In the genomic region with DNA sequence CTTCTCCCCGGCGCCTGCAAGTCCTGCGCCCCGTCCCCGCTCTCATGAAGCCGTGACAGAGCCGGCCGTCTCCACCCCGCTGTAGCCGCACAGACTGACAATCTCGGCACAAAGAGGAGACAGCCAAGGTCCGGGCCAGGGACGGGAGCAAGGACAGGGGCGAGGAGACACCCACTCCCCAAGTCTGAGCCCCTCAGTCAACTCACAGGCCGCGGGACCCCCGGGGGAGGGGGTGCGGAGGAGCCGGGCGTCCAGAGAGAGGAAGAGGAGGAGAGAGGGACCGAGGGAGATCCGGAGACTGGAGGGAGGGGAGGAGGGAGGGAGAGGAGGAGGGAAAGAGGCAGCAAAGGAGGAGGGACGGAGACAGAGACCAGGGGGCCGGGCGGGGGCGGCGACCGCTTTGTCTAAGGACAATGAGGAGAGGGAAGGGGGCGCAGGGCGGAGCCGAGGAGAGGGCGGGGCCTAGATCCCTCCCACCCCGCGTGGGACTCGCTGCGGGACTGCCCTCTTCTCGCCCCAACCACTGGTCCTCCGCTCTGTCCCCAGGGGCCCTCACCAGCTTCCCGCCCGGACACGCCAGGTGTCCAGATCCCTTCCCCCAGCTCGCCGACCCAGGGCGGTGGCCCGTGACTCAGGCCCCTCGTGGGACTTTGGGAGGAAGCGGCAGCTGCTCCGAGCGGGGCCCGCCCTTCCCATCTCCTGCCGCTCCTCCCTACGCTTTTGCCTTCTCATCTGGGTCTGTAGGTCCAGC, we compare ENCODE assay signal across 1 cellular context.
A peak's percentile ranks its signal among the peaks of the same experiment; 100 is the strongest.
TF ChIP-seq lines count a peak whose summit lies in the region.

No MANE protein-coding gene starts in this region.

TF ChIP-seq in GM12878, 131 proteins besides CTCF, POLR2A, EP300 and RAD21 (continues in another document):
- TF ChIP-seq KDM1A (IDR thresholded peaks at IDR 0.05; ENCODE audit: borderline replicate concordance) (no peak), DPF2 (IDR thresholded peaks at IDR 0.05) (peak; percentile 89), LARP7 (IDR thresholded peaks at IDR 0.05) (peak; percentile 84), TBL1XR1 (IDR thresholded peaks at IDR 0.05; ENCODE audit: low read depth, low read length) (peak; percentile 88), IKZF2 (IDR thresholded peaks at IDR 0.05) (peak; percentile 94 to 97), SMC3 (IDR thresholded peaks at IDR 0.05; ENCODE audit: borderline replicate concordance, low read length) (no peak), ZNF274 (IDR thresholded peaks at IDR 0.05; ENCODE audit: insufficient read depth, insufficient read length) (no peak), MYC (IDR thresholded peaks at IDR 0.05; ENCODE audit: insufficient read depth, insufficient read length, insufficient replicate concordance, low read length, severe bottlenecking) (peak; percentile 51), MEF2A (IDR thresholded peaks at IDR 0.05; ENCODE audit: insufficient read depth, low read depth, low read length) (peak; percentile 31; the same call in 1 of the 2 replicates), PAX5 (IDR thresholded peaks at IDR 0.05; ENCODE audit: borderline replicate concordance, low read depth, low read length) (peak; percentile 98), SREBF1 (IDR thresholded peaks at IDR 0.05; ENCODE audit: low read length) (no peak), NBN (IDR thresholded peaks at IDR 0.05) (peak; percentile 97), ZZZ3 (IDR thresholded peaks at IDR 0.05; ENCODE audit: control insufficient read depth, insufficient read length, low read depth) (no peak), SMAD1 (IDR thresholded peaks at IDR 0.05; ENCODE audit: low read depth, partially characterized antibody) (peak; percentile 58), RB1 (IDR thresholded peaks at IDR 0.05; ENCODE audit: borderline replicate concordance) (peak; percentile 87; the same call in 1 of the 2 replicates), SMARCA5 (IDR thresholded peaks at IDR 0.05) (peak; percentile 81; the same call in 1 of the 2 replicates), EZH2 (IDR thresholded peaks at IDR 0.05; ENCODE audit: borderline replicate concordance, control insufficient read depth, low read depth, low read length) (no peak), NFXL1 (IDR thresholded peaks at IDR 0.05; ENCODE audit: borderline replicate concordance) (peak; percentile 100), YY1 (IDR thresholded peaks at IDR 0.05; ENCODE audit: low read depth, low read length) (peak; percentile 20; the same call in 1 of the 2 replicates), CHD4 (IDR thresholded peaks at IDR 0.05) (no peak), POU2F2 (IDR thresholded peaks at IDR 0.05; ENCODE audit: borderline replicate concordance, low read depth, low read length) (peak; percentile 24; the same call in 1 of the 3 replicates), ZSCAN29 (IDR thresholded peaks at IDR 0.05) (0 out of 2 replicates have a peak, but pooled peaks have one; percentile 35), ATF7 (IDR thresholded peaks at IDR 0.05; ENCODE audit: low read depth) (peak; percentile 56; the same call in 1 of the 2 replicates), EED (IDR thresholded peaks at IDR 0.05; ENCODE audit: low read depth) (peak; percentile 85), TCF3 (IDR thresholded peaks at IDR 0.05; ENCODE audit: borderline replicate concordance, insufficient read depth, low read depth, low read length) (peak; percentile 100), MXI1 (IDR thresholded peaks at IDR 0.05; ENCODE audit: low read depth, low read length) (peak; percentile 28), FOXM1 (IDR thresholded peaks at IDR 0.05; ENCODE audit: low read depth, low read length) (no peak), KLF5 (IDR thresholded peaks at IDR 0.05; ENCODE audit: partially characterized antibody) (no peak), ZNF24 (IDR thresholded peaks at IDR 0.05) (no peak), NR2F1 (conservative IDR thresholded peaks at IDR 0.05) (peak; percentile 93), MEF2B (IDR thresholded peaks at IDR 0.05; ENCODE audit: partially characterized antibody, poor library complexity, severe bottlenecking) (peak; percentile 98), BACH1 (IDR thresholded peaks at IDR 0.05; ENCODE audit: borderline replicate concordance) (peak; percentile 96), KAT2A (conservative IDR thresholded peaks at IDR 0.05; ENCODE audit: control insufficient read depth, low read depth, low read length) (no peak), CBFB (IDR thresholded peaks at IDR 0.05; ENCODE audit: low read depth) (no peak), STAT1 (conservative IDR thresholded peaks at IDR 0.05) (0 out of 2 replicates have a peak, but pooled peaks have one; percentile 57), IKZF1 (conservative IDR thresholded peaks at IDR 0.05) (peak; percentile 99), ETV6 (conservative IDR thresholded peaks at IDR 0.05 in 1 of 2, IDR thresholded peaks at IDR 0.05 in 1 of 2; ENCODE audit: borderline replicate concordance in 1 of 2, low read depth in 1 of 2) (peak in 1 of 2 experiments; percentile 58; a peak in 1 of 4 replicates), SPI1 (IDR thresholded peaks at IDR 0.05; ENCODE audit: borderline replicate concordance, insufficient read depth, low read depth, low read length) (peak; percentile 58; the same call in 1 of the 2 replicates), CBX5 (IDR thresholded peaks at IDR 0.05; ENCODE audit: low read depth) (no peak), MYB (IDR thresholded peaks at IDR 0.05; ENCODE audit: borderline replicate concordance, low read depth, low read length) (no peak), SUZ12 (IDR thresholded peaks at IDR 0.05; ENCODE audit: unreplicated experiment) (no peak), NR2C1 (IDR thresholded peaks at IDR 0.05) (peak; percentile 52), SREBF2 (IDR thresholded peaks at IDR 0.05; ENCODE audit: low read length) (no peak)
- TF ChIP-seq, protein P1, sequence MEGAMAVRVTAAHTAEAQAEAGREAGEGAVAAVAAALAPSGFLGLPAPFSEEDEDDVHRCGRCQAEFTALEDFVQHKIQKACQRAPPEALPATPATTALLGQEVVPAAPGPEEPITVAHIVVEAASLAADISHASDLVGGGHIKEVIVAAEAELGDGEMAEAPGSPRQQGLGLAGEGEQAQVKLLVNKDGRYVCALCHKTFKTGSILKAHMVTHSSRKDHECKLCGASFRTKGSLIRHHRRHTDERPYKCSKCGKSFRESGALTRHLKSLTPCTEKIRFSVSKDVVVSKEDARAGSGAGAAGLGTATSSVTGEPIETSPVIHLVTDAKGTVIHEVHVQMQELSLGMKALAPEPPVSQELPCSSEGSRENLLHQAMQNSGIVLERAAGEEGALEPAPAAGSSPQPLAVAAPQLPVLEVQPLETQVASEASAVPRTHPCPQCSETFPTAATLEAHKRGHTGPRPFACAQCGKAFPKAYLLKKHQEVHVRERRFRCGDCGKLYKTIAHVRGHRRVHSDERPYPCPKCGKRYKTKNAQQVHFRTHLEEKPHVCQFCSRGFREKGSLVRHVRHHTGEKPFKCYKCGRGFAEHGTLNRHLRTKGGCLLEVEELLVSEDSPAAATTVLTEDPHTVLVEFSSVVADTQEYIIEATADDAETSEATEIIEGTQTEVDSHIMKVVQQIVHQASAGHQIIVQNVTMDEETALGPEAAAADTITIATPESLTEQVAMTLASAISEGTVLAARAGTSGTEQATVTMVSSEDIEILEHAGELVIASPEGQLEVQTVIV (IDR thresholded peaks at IDR 0.05; ENCODE audit: borderline replicate concordance, partially characterized antibody) = no peak
- TF ChIP-seq, protein P2, sequence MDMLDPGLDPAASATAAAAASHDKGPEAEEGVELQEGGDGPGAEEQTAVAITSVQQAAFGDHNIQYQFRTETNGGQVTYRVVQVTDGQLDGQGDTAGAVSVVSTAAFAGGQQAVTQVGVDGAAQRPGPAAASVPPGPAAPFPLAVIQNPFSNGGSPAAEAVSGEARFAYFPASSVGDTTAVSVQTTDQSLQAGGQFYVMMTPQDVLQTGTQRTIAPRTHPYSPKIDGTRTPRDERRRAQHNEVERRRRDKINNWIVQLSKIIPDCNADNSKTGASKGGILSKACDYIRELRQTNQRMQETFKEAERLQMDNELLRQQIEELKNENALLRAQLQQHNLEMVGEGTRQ (IDR thresholded peaks at IDR 0.05; ENCODE audit: borderline replicate concordance, low read depth, low read length) = no peak
- TF ChIP-seq, protein P3, sequence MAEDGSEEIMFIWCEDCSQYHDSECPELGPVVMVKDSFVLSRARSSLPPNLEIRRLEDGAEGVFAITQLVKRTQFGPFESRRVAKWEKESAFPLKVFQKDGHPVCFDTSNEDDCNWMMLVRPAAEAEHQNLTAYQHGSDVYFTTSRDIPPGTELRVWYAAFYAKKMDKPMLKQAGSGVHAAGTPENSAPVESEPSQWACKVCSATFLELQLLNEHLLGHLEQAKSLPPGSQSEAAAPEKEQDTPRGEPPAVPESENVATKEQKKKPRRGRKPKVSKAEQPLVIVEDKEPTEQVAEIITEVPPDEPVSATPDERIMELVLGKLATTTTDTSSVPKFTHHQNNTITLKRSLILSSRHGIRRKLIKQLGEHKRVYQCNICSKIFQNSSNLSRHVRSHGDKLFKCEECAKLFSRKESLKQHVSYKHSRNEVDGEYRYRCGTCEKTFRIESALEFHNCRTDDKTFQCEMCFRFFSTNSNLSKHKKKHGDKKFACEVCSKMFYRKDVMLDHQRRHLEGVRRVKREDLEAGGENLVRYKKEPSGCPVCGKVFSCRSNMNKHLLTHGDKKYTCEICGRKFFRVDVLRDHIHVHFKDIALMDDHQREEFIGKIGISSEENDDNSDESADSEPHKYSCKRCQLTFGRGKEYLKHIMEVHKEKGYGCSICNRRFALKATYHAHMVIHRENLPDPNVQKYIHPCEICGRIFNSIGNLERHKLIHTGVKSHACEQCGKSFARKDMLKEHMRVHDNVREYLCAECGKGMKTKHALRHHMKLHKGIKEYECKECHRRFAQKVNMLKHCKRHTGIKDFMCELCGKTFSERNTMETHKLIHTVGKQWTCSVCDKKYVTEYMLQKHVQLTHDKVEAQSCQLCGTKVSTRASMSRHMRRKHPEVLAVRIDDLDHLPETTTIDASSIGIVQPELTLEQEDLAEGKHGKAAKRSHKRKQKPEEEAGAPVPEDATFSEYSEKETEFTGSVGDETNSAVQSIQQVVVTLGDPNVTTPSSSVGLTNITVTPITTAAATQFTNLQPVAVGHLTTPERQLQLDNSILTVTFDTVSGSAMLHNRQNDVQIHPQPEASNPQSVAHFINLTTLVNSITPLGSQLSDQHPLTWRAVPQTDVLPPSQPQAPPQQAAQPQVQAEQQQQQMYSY (CRISPR knock-in tag; IDR thresholded peaks at IDR 0.05) = 0 out of 2 replicates have a peak, but pooled peaks have one; percentile 54
- TF ChIP-seq, protein P4, sequence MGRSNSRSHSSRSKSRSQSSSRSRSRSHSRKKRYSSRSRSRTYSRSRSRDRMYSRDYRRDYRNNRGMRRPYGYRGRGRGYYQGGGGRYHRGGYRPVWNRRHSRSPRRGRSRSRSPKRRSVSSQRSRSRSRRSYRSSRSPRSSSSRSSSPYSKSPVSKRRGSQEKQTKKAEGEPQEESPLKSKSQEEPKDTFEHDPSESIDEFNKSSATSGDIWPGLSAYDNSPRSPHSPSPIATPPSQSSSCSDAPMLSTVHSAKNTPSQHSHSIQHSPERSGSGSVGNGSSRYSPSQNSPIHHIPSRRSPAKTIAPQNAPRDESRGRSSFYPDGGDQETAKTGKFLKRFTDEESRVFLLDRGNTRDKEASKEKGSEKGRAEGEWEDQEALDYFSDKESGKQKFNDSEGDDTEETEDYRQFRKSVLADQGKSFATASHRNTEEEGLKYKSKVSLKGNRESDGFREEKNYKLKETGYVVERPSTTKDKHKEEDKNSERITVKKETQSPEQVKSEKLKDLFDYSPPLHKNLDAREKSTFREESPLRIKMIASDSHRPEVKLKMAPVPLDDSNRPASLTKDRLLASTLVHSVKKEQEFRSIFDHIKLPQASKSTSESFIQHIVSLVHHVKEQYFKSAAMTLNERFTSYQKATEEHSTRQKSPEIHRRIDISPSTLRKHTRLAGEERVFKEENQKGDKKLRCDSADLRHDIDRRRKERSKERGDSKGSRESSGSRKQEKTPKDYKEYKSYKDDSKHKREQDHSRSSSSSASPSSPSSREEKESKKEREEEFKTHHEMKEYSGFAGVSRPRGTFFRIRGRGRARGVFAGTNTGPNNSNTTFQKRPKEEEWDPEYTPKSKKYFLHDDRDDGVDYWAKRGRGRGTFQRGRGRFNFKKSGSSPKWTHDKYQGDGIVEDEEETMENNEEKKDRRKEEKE (IDR thresholded peaks at IDR 0.05) = no peak
- TF ChIP-seq, protein P5, sequence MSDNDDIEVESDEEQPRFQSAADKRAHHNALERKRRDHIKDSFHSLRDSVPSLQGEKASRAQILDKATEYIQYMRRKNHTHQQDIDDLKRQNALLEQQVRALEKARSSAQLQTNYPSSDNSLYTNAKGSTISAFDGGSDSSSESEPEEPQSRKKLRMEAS (IDR thresholded peaks at IDR 0.05; ENCODE audit: low read depth, low read length) = 0 out of 2 replicates have a peak, but pooled peaks have one; percentile 12
- TF ChIP-seq, protein P6, sequence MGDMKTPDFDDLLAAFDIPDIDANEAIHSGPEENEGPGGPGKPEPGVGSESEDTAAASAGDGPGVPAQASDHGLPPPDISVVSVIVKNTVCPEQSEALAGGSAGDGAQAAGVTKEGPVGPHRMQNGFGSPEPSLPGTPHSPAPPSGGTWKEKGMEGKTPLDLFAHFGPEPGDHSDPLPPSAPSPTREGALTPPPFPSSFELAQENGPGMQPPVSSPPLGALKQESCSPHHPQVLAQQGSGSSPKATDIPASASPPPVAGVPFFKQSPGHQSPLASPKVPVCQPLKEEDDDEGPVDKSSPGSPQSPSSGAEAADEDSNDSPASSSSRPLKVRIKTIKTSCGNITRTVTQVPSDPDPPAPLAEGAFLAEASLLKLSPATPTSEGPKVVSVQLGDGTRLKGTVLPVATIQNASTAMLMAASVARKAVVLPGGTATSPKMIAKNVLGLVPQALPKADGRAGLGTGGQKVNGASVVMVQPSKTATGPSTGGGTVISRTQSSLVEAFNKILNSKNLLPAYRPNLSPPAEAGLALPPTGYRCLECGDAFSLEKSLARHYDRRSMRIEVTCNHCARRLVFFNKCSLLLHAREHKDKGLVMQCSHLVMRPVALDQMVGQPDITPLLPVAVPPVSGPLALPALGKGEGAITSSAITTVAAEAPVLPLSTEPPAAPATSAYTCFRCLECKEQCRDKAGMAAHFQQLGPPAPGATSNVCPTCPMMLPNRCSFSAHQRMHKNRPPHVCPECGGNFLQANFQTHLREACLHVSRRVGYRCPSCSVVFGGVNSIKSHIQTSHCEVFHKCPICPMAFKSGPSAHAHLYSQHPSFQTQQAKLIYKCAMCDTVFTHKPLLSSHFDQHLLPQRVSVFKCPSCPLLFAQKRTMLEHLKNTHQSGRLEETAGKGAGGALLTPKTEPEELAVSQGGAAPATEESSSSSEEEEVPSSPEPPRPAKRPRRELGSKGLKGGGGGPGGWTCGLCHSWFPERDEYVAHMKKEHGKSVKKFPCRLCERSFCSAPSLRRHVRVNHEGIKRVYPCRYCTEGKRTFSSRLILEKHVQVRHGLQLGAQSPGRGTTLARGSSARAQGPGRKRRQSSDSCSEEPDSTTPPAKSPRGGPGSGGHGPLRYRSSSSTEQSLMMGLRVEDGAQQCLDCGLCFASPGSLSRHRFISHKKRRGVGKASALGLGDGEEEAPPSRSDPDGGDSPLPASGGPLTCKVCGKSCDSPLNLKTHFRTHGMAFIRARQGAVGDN (IDR thresholded peaks at IDR 0.05) = 0 out of 2 replicates have a peak, but pooled peaks have one; percentile 28
